8 cellular contexts compared by ENCODE assay signal in the genomic region with DNA sequence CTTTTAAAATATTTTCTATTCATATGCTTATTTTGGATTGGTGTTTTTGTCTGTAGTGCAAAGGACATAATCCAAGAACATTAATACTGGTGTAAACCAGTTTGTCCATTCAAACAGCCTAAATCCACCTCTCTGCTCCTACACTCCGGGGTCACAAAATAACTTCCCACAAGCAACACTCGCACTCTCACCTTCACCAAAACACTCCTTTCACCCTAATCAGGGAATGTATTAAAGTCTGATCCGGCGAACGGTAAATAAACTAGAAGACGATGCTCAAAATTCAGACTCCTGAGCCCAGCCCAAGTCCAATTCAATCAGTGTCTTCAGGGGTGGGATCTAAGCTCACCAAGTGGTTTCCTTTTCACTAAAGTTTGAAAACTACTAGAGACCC. TPM values are rescaled to one million over a fixed set of nuclear protein-coding genes. Genes with fewer than 3 reads are reported as not detected.
DNase-seq lines count a peak whose midpoint lies in the region; ATAC-seq and TF ChIP-seq lines count a peak whose summit lies in the region.

No MANE protein-coding gene starts in this region.

- TF ChIP-seq EP300 in ovary (IDR thresholded peaks at IDR 0.05), result no peak

- H3K4me3 Mint-ChIP-seq in T-helper 1 cell treated with Interleukin-12 subunit alpha and Interleukin-12 subunit beta and Interleukin-4 antibody, amounts not matched to agents 30 μg/mL and 1 μg/mL, for 36 hours, result peak overlapping the region; percentile 92

- peaks cover 5% of the 10 kb centered on the region for H3K27me3 Mint-ChIP-seq in T-helper 1 cell treated with Interleukin-12 subunit alpha and Interleukin-12 subunit beta and Interleukin-4 antibody, amounts not matched to agents 30 μg/mL and 1 μg/mL, for 36 hours (ENCODE audit: low read depth)

- H3K27ac ChIP-seq in ovary, result peak overlapping the region in 1 of 2 donors; percentile 58

- 0 to 1% (median 1%) methylated on average over 6 of the region's 6 CpGs for WGBS in ovary, 3 donors

- H3K4me3 ChIP-seq in fibroblast of mammary gland (ENCODE audit: control insufficient read depth, low read depth, low read length) (peak overlapping the region; percentile 99), ovary (peak overlapping the region; percentile 63)

- peaks cover 2% of the 10 kb centered on the region for H3K4me1 ChIP-seq in ovary (ENCODE audit: insufficient read depth)

- ATAC-seq in SK-N-SH treated with all-trans-retinoic acid at 6 μM for 48 hours, result peak; percentile 8; the same call in 2 of the 3 replicates

- TF ChIP-seq POLR2A in ovary (IDR thresholded peaks at IDR 0.05), result no peak

- H3K4me1 Mint-ChIP-seq in T-helper 1 cell treated with Interleukin-12 subunit alpha and Interleukin-12 subunit beta and Interleukin-4 antibody, amounts not matched to agents 30 μg/mL and 1 μg/mL, for 36 hours (ENCODE audit: low read depth), result peaks cover 23% of the 10 kb centered on the region

- no peak for DNase-seq in T-helper 1 cell
- no peak for DNase-seq in fibroblast of mammary gland (ENCODE audit: low read depth)
- no peak for DNase-seq in ovary
- no peak for DNase-seq in stimulated activated naive CD4-positive, alpha-beta T cell (lab: John Stamatoyannopoulos, UW)
- no peak for DNase-seq in Ammon's horn (ENCODE audit: low spot score)
- DNase-seq in activated gamma-delta T cell treated with Interleukin-2 at 50 U/mL for 16 hours, result no peak

- no peaks in the 10 kb centered on the region for H3K36me3 ChIP-seq in ovary

- no peaks in the 10 kb centered on the region for H3K27me3 ChIP-seq in ovary

- H3K9me3 Mint-ChIP-seq in T-helper 1 cell treated with Interleukin-12 subunit alpha and Interleukin-12 subunit beta and Interleukin-4 antibody, amounts not matched to agents 30 μg/mL and 1 μg/mL, for 36 hours, result no peaks in the 10 kb centered on the region

- H3K27ac Mint-ChIP-seq in T-helper 1 cell treated with Interleukin-12 subunit alpha and Interleukin-12 subunit beta and Interleukin-4 antibody, amounts not matched to agents 30 μg/mL and 1 μg/mL, for 36 hours, result peak overlapping the region; percentile 98

- H3K36me3 Mint-ChIP-seq in T-helper 1 cell treated with Interleukin-12 subunit alpha and Interleukin-12 subunit beta and Interleukin-4 antibody, amounts not matched to agents 30 μg/mL and 1 μg/mL, for 36 hours (ENCODE audit: low read depth), result peaks cover 2% of the 10 kb centered on the region

- intact Hi-C loops in ovary (cut with DNase I), result loop anchor here in 2 of 4 donors (5.0 kb wide), 1 partner anchor 68 kb away; the partner anchor contains the start of gene SCAMP1 (in 2 of the 2)

- H3K9me3 ChIP-seq in ovary, result no peaks in the 10 kb centered on the region

- TF ChIP-seq CTCF in fibroblast of mammary gland (conservative IDR thresholded peaks at IDR 0.05; ENCODE audit: control insufficient read depth, insufficient read depth, low read depth, low read length) (no peak), ovary (IDR thresholded peaks at IDR 0.05) (no peak)

TF ChIP-seq in SK-N-SH treated with all-trans-retinoic acid at 6 μM for 48 hours, 23 proteins besides CTCF, POLR2A, EP300 and RAD21:
- TF ChIP-seq ZNF70 (CRISPR knock-in tag; IDR thresholded peaks at IDR 0.05) (no peak), ZNF565 (CRISPR knock-in tag; conservative IDR thresholded peaks at IDR 0.05; ENCODE audit: low read depth) (no peak), ZFP30 (CRISPR knock-in tag; IDR thresholded peaks at IDR 0.05) (no peak)

RNA-seq across cellular contexts. Expression of gene AP3B1, which starts 0.6 kb away (rescaled TPM):
- total RNA-seq in ovary, result 10 to 100 TPM; 23.2 to 38.8 (median 28.5) TPM
- 10 to 100 TPM; 14.5 to 31.2 TPM for polyA plus RNA-seq in ovary
